ENCODE assay signal across 20 cellular contexts in genomic region chr2:24763843-24764242, GRCh38.
"Had no signal": no experiment of that assay in that cellular context is flagged by ENCODE, and none has a peak within 500 bp of the region (broad histone marks: within the 10 kb centered on the region; RNA-seq: fewer than 3 reads in every experiment).

No MANE protein-coding gene starts in this region.

- H3K9me3 ChIP-seq: adrenal gland, breast epithelium, heart left ventricle, tibial artery had no signal

- DNase-seq: activated CD4-positive, alpha-beta memory T cell treated with anti-CD3 and anti-CD28 coated beads, Interleukin-2, amount 10 ng/mL, durations not matched to agents 7 days and 5 days; activated CD4-positive, alpha-beta T cell treated with anti-CD3 and anti-CD28 coated beads, Interleukin-2, amount 10 ng/mL, durations not matched to agents 24 days and 14 days; activated CD8-positive, alpha-beta memory T cell treated with anti-CD3 and anti-CD28 coated beads, Interleukin-2, amount 10 ng/mL, durations not matched to agents 7 days and 5 days; activated naive CD4-positive, alpha-beta T cell; activated T-cell treated with anti-CD3 and anti-CD28 coated beads for 4 hours; adrenal gland; endodermal cell; heart left ventricle; left colon; nephron progenitor cell; right cardiac atrium; stimulated activated CD4-positive, alpha-beta T cell treated with anti-CD3 and anti-CD28 coated beads, Interleukin-12 subunit alpha, Interleukin-12 subunit beta, amount 100 ng/mL, for 4 hours; stimulated activated CD4-positive, alpha-beta T cell treated with anti-CD3 and anti-CD28 coated beads, Interleukin-4, amount 100 ng/mL, for 4 hours; substantia nigra; tibial artery had no signal

- H3K9ac ChIP-seq: parathyroid adenoma had no signal

- H2AFZ ChIP-seq: parathyroid adenoma had no signal

- H3K79me2 ChIP-seq: parathyroid adenoma had no signal

- H3K27me3 ChIP-seq: adrenal gland, breast epithelium, heart left ventricle, tibial artery had no signal

- H3K4me1 ChIP-seq: breast epithelium, tibial artery had no signal

- H3K27ac ChIP-seq: adrenal gland, breast epithelium, coronary artery, heart left ventricle, parathyroid adenoma, tibial artery, VCaP had no signal

- ATAC-seq: activated CD4-positive, CD25-positive, alpha-beta regulatory T cell treated with anti-CD3 and anti-CD28 coated beads, Interleukin-2, amount 50 U/mL, for 24 hours; activated CD8-positive, alpha-beta memory T cell treated with anti-CD3 and anti-CD28 coated beads, Interleukin-2, amount 10 ng/mL, durations not matched to agents 7 days and 5 days; heart left ventricle; left colon; right cardiac atrium had no signal

- H3K4me3 ChIP-seq: adrenal gland, breast epithelium, coronary artery, heart left ventricle, tibial artery had no signal
